ENCODE assay signal across 7 cellular contexts in the genomic region with DNA sequence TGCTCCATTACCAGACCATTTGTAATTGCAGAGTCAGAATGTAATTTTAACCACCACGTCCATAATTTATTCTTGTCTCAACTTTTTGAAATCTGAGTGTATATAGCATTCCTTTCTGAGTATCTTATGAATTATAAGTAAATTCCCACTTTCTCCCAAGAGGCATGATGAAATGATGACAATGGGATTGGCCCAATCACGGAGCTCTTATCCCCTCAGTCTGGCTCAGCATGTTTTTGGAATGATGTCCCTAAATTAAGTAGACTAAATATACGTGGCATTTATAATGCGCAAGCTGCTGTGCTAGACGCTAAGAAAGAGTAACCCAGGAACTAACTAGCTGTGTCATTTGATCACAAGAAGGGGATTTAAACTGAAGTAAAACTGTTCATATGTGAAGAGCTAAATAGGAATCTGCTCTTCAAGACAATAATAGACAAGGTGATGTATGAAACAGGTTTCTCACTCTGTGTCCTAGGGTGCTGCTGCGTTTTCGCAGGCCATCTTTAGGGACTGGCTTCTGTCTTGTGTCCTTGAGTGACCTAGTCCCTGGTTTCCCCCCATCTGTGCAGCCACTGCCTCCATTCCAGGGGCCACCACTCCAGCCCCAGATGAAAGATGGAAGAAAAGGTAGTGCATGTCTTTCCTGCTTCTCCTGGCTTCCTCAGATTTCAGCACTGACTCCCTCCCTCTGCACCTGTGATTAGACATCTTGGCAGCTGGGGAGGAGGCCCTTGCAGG. TPM values are rescaled to one million over a fixed set of nuclear protein-coding genes. Genes with fewer than 3 reads are reported as not detected.
"Had no signal": no experiment of that assay in that cellular context is flagged by ENCODE, and none has a peak within 500 bp of the region (broad histone marks: within the 10 kb centered on the region; RNA-seq: fewer than 3 reads in every experiment).

No MANE protein-coding gene starts in this region.

RNA-seq across cellular contexts. Expression of gene FBXW10, which starts 4.0 kb away (rescaled TPM):
- total RNA-seq: left ventricle myocardium superior; lung microvascular endothelial cell; mucosa of descending colon; natural killer cell treated with Interleukin-12 subunit alpha and Interleukin-12 subunit beta and Interleukin-15 and Interleukin-18, amount 100 ng/mL, for 72 hours; sciatic nerve; tibial nerve had no signal
- polyA plus RNA-seq: naive thymus-derived CD4-positive, alpha-beta T cell had no signal
